In genomic region chr5:168878121-168878520, GRCh38 we compare ENCODE assay signal across 1 cellular context.
TF ChIP-seq lines count a peak whose summit lies in the region.

No MANE protein-coding gene starts in this region.

TF ChIP-seq in GM23338, 12 proteins besides CTCF, POLR2A, EP300 and RAD21:
- TF ChIP-seq JUNB (IDR thresholded peaks at IDR 0.05; ENCODE audit: unreplicated experiment) (no peak), POLR2AphosphoS5 (IDR thresholded peaks at IDR 0.05; ENCODE audit: low read depth) (no peak)
